In the genomic region with DNA sequence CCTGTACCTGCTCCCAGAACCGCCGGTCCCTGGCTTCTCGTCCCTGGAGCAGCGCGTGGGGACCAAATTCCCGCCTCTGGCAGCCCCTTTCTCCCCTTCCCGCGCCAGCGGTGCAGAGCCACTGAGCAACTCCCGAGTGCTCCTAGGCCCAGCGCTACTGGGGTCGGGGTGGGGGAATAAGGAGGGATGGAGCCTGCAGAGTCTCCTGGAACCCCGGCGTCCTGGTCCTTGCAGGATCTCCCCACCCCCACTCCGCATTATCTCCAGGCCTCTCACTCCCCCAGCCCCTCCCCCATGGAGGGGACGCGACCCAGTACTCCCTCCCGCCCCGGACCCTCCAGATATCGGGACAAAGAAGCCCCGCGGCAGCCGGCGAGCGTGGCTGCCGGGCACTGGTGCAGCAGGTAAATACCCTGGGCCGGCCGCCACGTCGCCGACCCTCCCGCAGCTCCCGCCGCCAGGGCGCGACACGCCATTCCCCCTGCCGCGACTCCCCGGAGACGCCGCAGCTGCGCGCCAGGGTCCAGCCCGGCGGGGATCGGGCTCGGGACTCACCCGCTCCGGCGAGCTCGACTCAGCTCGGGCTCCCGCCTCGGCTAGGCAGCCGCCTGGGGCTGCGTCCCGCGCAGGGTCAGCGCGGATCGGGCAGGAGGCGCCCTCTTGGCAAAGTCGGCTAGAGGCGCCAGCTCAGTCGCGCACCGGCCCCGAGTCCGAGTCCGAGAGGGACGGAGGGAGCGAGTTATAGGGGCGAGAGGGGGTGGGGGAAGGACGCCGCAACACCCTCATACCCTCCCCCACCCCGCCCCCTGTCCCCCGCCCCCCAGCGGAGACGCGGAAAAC, we compare ENCODE assay signal across 9 cellular contexts. TPM values are rescaled to one million over a fixed set of nuclear protein-coding genes. Genes with fewer than 3 reads are reported as not detected.
DNase-seq lines count a peak whose midpoint lies in the region; ATAC-seq, FAIRE-seq and TF ChIP-seq lines count a peak whose summit lies in the region.
"Had no signal": no experiment of that assay in that cellular context is flagged by ENCODE, and none has a peak within 500 bp of the region (broad histone marks: within the 10 kb centered on the region; RNA-seq: fewer than 3 reads in every experiment).

No MANE protein-coding gene starts in this region.

- H2AK5ac ChIP-seq in H1 (ENCODE audit: low read depth, low read length), result no peak overlapping the region

- peaks cover 0 to 22% (median 20%) of the 10 kb centered on the region in 4 experiments; a peak in 6 of 7 replicates for H3K27me3 ChIP-seq in H1 (replicated peaks in 1 of 4; ENCODE audit: control insufficient read depth in 3 of 4, extremely low read depth in 1 of 4, insufficient read depth in 3 of 4, low read length in 3 of 4)

- no peak for ATAC-seq in HG03460 (IDR thresholded peaks at IDR 0.05; ENCODE audit: unreplicated experiment)
- ATAC-seq in GM21737 (IDR thresholded peaks at IDR 0.05; ENCODE audit: unreplicated experiment), result no peak
- ATAC-seq: K562 had no signal

- H3K4me1 ChIP-seq in H1 (replicated peaks in 1 of 4; ENCODE audit: control insufficient read depth in 3 of 4, insufficient read depth in 4 of 4, low read length in 3 of 4), result peaks cover 11 to 46% (median 23%) of the 10 kb centered on the region in 4 experiments

- H3K27ac Mint-ChIP-seq in mesothelial cell of epicardium, result no peak overlapping the region

- 0 out of 3 replicates have a peak, but pooled peaks of 1 of the 2 experiments have one; percentile 4 for TF ChIP-seq POLR2A in H1 (IDR thresholded peaks at IDR 0.05; ENCODE audit: control extremely low read depth in 1 of 2, low read depth in 2 of 2, low read length in 2 of 2)

- no peak overlapping the region; the same call in 1 of the 2 replicates for H2AFZ ChIP-seq in H1 (ENCODE audit: low read length)

- peaks cover 6% of the 10 kb centered on the region for H3K4me1 Mint-ChIP-seq in mesothelial cell of epicardium

- H3K9ac ChIP-seq in H1 (replicated peaks in 1 of 4; ENCODE audit: extremely low read depth in 1 of 4, low read depth in 3 of 4, low read length in 3 of 4), result peak overlapping the region; percentile 26 to 83 (median 78)

- peak overlapping the region; percentile 66 for H3K14ac ChIP-seq in H1 (ENCODE audit: insufficient read length)

- TF ChIP-seq CTCF in H1 (IDR thresholded peaks at IDR 0.05; ENCODE audit: control extremely low read depth in 1 of 3, insufficient read depth in 1 of 3, low read depth in 1 of 3, low read length in 3 of 3), result no peak
- no peak for TF ChIP-seq CTCF in mesothelial cell of epicardium (IDR thresholded peaks at IDR 0.05; ENCODE audit: unreplicated experiment)

- no peak for FAIRE-seq in H1 (lab: Jason Lieb, UNC)
- FAIRE-seq: K562 had no signal

- H3K27me3 Mint-ChIP-seq in mesothelial cell of epicardium (ENCODE audit: low read depth), result peaks cover 96% of the 10 kb centered on the region

- peaks cover 35 to 59% of the 10 kb centered on the region in 2 experiments for H3K79me2 ChIP-seq in H1 (ENCODE audit: control insufficient read depth in 1 of 2, insufficient read depth in 2 of 2, low read length in 2 of 2)

- peak overlapping the region; percentile 28 for H3K4me3 Mint-ChIP-seq in mesothelial cell of epicardium

- peaks cover 11 to 17% of the 10 kb centered on the region in 2 experiments for H4K20me1 ChIP-seq in H1 (replicated peaks in 1 of 2; ENCODE audit: control insufficient read depth in 1 of 2, insufficient read depth in 2 of 2, low read length in 2 of 2)

- H3K18ac ChIP-seq in H1 (ENCODE audit: extremely low read depth, low read length), result peak overlapping the region; percentile 98

- peaks cover under 1 to 37% (median 9%) of the 10 kb centered on the region in 4 experiments; a peak in 6 of 8 replicates for H3K36me3 ChIP-seq in H1 (ENCODE audit: control insufficient read depth in 2 of 4, insufficient read depth in 4 of 4, low read length in 3 of 4)

- peak overlapping the region; percentile 32 for H3K4ac ChIP-seq in H1 (replicated peaks; ENCODE audit: insufficient read length, low read depth, low read length)

- H2BK5ac ChIP-seq in H1 (ENCODE audit: low read depth, low read length), result peak overlapping the region; percentile 64; the same call in 1 of the 2 replicates

- no peak overlapping the region for H3K27ac ChIP-seq in H1 (ENCODE audit: low read depth, low read length)

- peak overlapping the region; percentile 13 for H3K56ac ChIP-seq in H1 (replicated peaks; ENCODE audit: insufficient read length, low read depth, low read length)

- H3K9me3 ChIP-seq in H1 (ENCODE audit: insufficient read depth in 2 of 2, low read depth in 1 of 2, low read length in 1 of 2), result no peaks in the 10 kb centered on the region

- H3K79me1 ChIP-seq in H1 (ENCODE audit: low read depth, low read length), result peaks cover 24% of the 10 kb centered on the region

- no peak overlapping the region for H2BK120ac ChIP-seq in H1 (replicated peaks; ENCODE audit: low read depth, low read length)

- POLR2A ChIA-PET in H1 (lab: Charles Lee; ENCODE audit: partially characterized antibody), result interaction anchor here (0.5 to 2.5 kb wide), 7 partner anchors 8 to 173 kb away, joined by 3 to 13 read pairs (median 4); a partner anchor contains a TSS

- peak overlapping the region; percentile 47 for H4K91ac ChIP-seq in H1 (replicated peaks; ENCODE audit: insufficient read length, low read length)

- H2BK12ac ChIP-seq in H1 (ENCODE audit: low read depth, low read length), result no peak overlapping the region

- peak overlapping the region; percentile 87 to 100 for H3K4me2 ChIP-seq in H1 (ENCODE audit: insufficient read depth in 1 of 2, low read depth in 2 of 2, low read length in 2 of 2)

- WGBS in H1 (ENCODE audit: extremely low coverage in 1 of 2, insufficient coverage in 1 of 2, insufficient read length in 1 of 2, insufficient replicate concordance in 2 of 2, low coverage in 1 of 2, low lambda C conversion rate in 2 of 2, missing lambda C conversion rate in 1 of 2), 2 experiments, result 1% methylated on average over 54 of the region's 81 CpGs; no CpG with 5 or more reads in 1 of the 2 experiments

- H3K23me2 ChIP-seq in H1 (ENCODE audit: low read depth, low read length), result peaks cover 22% of the 10 kb centered on the region

- in situ Hi-C loops in G401 (cut with HindIII; ENCODE audit: low sequenced_read_pairs), result no loop called here

- H2BK15ac ChIP-seq in H1 (ENCODE audit: low read length), result no peak overlapping the region

- H3K4me3 ChIP-seq in H1 (ENCODE audit: extremely low read depth in 1 of 4, insufficient read depth in 2 of 4, low read depth in 3 of 4, low read length in 4 of 4), result peak overlapping the region; percentile 79 to 85 (median 82)
- H3K4me3 ChIP-seq: K562 had no signal

- no peak overlapping the region for H2BK20ac ChIP-seq in H1 (ENCODE audit: low read length)

- TF ChIP-seq RAD21 in H1 (IDR thresholded peaks at IDR 0.05 in 1 of 2, conservative IDR thresholded peaks at IDR 0.05 in 1 of 2; ENCODE audit: low read depth in 2 of 2, low read length in 2 of 2), result 0 out of 4 replicates have a peak, but pooled peaks of 1 of the 2 experiments have one; percentile 4

- no peaks in the 10 kb centered on the region for H3K36me3 Mint-ChIP-seq in mesothelial cell of epicardium

- H3K23ac ChIP-seq in H1 (ENCODE audit: insufficient read length), result no peak overlapping the region

- TF ChIP-seq EP300 in H1 (IDR thresholded peaks at IDR 0.05; ENCODE audit: borderline replicate concordance in 1 of 2, low read depth in 2 of 2, low read length in 2 of 2), result no peak

- CTCF ChIA-PET in H1 (lab: Charles Lee; ENCODE audit: partially characterized antibody), result interaction anchor here (0.8 to 2.6 kb wide), 13 partner anchors 12 to 195 kb away, joined by 3 to 9 read pairs (median 3); no protein-coding TSS in a partner anchor

- H4K8ac ChIP-seq in H1 (ENCODE audit: extremely low read depth, insufficient read depth, low read length), result peak overlapping the region; percentile 88

- DNase-seq in G401 (ENCODE audit: low spot score) (peak; percentile 8), NCI-H69 (lab: John Stamatoyannopoulos, UW) (peak; percentile 11), H1 (ENCODE audit: low read depth in 1 of 2, low spot score in 2 of 2) (peak in 1 of 2 experiments; percentile 71), mesothelial cell of epicardium (ENCODE audit: low spot score in 2 of 2, unreplicated experiment in 2 of 2) (peak; percentile 37 to 70), HK-2 (ENCODE audit: unreplicated experiment) (no peak)
- DNase-seq in activated CD4-positive, CD25-positive, alpha-beta regulatory T cell (lab: John Stamatoyannopoulos, UW), result no peak

- no peaks in the 10 kb centered on the region for H3K9me3 Mint-ChIP-seq in mesothelial cell of epicardium

- peak overlapping the region; percentile 49 for H4K5ac ChIP-seq in H1 (ENCODE audit: insufficient read length, low read depth, low read length)

TF ChIP-seq in H1, 55 proteins besides CTCF, POLR2A, EP300 and RAD21 (continues in another document):
- TF ChIP-seq TBP (IDR thresholded peaks at IDR 0.05; ENCODE audit: low read depth, low read length) (peak; percentile 42; the same call in 1 of the 2 replicates), CHD2 (IDR thresholded peaks at IDR 0.05; ENCODE audit: low read length) (no peak), TAF1 (IDR thresholded peaks at IDR 0.05; ENCODE audit: low read depth, low read length) (peak; percentile 25; the same call in 1 of the 2 replicates), ASH2L (IDR thresholded peaks at IDR 0.05; ENCODE audit: low read length) (peak; percentile 44), PHF8 (conservative IDR thresholded peaks at IDR 0.05; ENCODE audit: low read depth, low read length) (peak; percentile 58)
- TF ChIP-seq, protein P1, sequence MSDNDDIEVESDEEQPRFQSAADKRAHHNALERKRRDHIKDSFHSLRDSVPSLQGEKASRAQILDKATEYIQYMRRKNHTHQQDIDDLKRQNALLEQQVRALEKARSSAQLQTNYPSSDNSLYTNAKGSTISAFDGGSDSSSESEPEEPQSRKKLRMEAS (IDR thresholded peaks at IDR 0.05), result peak; percentile 56
- TF ChIP-seq, protein P2, sequence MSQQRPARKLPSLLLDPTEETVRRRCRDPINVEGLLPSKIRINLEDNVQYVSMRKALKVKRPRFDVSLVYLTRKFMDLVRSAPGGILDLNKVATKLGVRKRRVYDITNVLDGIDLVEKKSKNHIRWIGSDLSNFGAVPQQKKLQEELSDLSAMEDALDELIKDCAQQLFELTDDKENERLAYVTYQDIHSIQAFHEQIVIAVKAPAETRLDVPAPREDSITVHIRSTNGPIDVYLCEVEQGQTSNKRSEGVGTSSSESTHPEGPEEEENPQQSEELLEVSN (IDR thresholded peaks at IDR 0.05), result peak; percentile 86

RNA-seq across cellular contexts. Expression of a gene that starts 1.2 kb away (rescaled TPM):
- total RNA-seq in G401 (2014; rRNA removed; shearing (Covaris generic)), result not detected in 2 replicates
- 33.7 and 35.7 TPM in 2 replicates for total RNA-seq in H1 (2021; fragmentation: NEBNext Ultra II Directional; extraction: Animal tissue kit (Norgen Biotek cat#: 25700))
- 83.5 and 92.8 TPM in 2 replicates for polyA plus RNA-seq in H1 (2011; rRNA removed)
- 63.7 TPM for polyA plus RNA-seq in H1 (2011; cell fraction: cytosol; rRNA removed)
- 220 TPM for polyA plus RNA-seq in H1 (2011; cell fraction: nucleus; rRNA removed)
- polyA plus RNA-seq in H1 (2012, experiment 1 of 2), result 45.3 to 61.5 TPM (median 51.6 TPM) in 4 replicates
- 10.7 TPM for polyA plus RNA-seq in H1 (2012, experiment 2 of 2)
- polyA plus RNA-seq in H1 (2013, experiment 1 of 2), result 27.6 TPM
- polyA plus RNA-seq in H1 (2013, experiment 2 of 2), result 25.0 TPM
- 108 and 144 TPM in 2 replicates for polyA minus RNA-seq in H1 (2011; rRNA and poly(A)+ RNA removed)
- polyA minus RNA-seq in H1 (2011; cell fraction: cytosol; rRNA and poly(A)+ RNA removed), result 40.1 TPM
- polyA minus RNA-seq in H1 (2011; cell fraction: nucleus; rRNA and poly(A)+ RNA removed), result 178 TPM
- 0.09 to 0.29 TPM (median 0.25 TPM) in 3 replicates for total RNA-seq in mesothelial cell of epicardium
- total RNA-seq: K562 had no signal

Comparison
In these comparisons a context has a peak if more than half of its experiments do, and no peak if none do; other contexts are left out.
1. DNase-seq: peak in G401 (single experiment), NCI-H69 (single experiment) and mesothelial cell of epicardium (2 of 2); none in HK-2 (single experiment) and activated CD4-positive, CD25-positive, alpha-beta regulatory T cell (0 of 4).
2. RNA of a gene that starts 1.2 kb away (total RNA-seq): 33.7 to 35.7 TPM in H1; 0.09 to 0.29 TPM in mesothelial cell of epicardium and not detected in G401; every median in the first group is over 10 times any median in the second.